ENCODE assay signal across 1 cellular context in genomic region chr11:58579192-58580129, GRCh38.
A peak's percentile ranks its signal among the peaks of the same experiment; 100 is the strongest.
TF ChIP-seq lines count a peak whose summit lies in the region.

No MANE protein-coding gene starts in this region.

TF ChIP-seq in HepG2, 621 proteins besides CTCF, POLR2A, EP300 and RAD21 (continued from another document and continues in another):
- TF ChIP-seq ZGPAT (CRISPR knock-in tag; IDR thresholded peaks at IDR 0.05) = peak; percentile 76; the same call in 1 of the 2 replicates
- TF ChIP-seq THRA (CRISPR knock-in tag; IDR thresholded peaks at IDR 0.05; ENCODE audit: borderline replicate concordance) = no peak
- no peak for TF ChIP-seq SRY (CRISPR knock-in tag; IDR thresholded peaks at IDR 0.05)
- no peak for TF ChIP-seq THAP8 (CRISPR knock-in tag; IDR thresholded peaks at IDR 0.05; ENCODE audit: borderline replicate concordance)
- no peak for TF ChIP-seq ZNF572 (CRISPR knock-in tag; IDR thresholded peaks at IDR 0.05)
- no peak for TF ChIP-seq ZNF367 (CRISPR knock-in tag; IDR thresholded peaks at IDR 0.05; ENCODE audit: borderline replicate concordance)
- TF ChIP-seq SMARCE1 (IDR thresholded peaks at IDR 0.05; ENCODE audit: borderline replicate concordance) = no peak
- peak; percentile 44; the same call in 1 of the 2 replicates for TF ChIP-seq ZSCAN9 (CRISPR knock-in tag; IDR thresholded peaks at IDR 0.05; ENCODE audit: borderline replicate concordance)
- TF ChIP-seq RARA (CRISPR knock-in tag; IDR thresholded peaks at IDR 0.05) = peak; percentile 31; the same call in 1 of the 2 replicates
- TF ChIP-seq SIN3B (IDR thresholded peaks at IDR 0.05; ENCODE audit: low read length) = peak; percentile 64; the same call in 1 of the 2 replicates
- no peak for TF ChIP-seq MTF1 (CRISPR knock-in tag; IDR thresholded peaks at IDR 0.05)
- TF ChIP-seq ZNF17 (CRISPR knock-in tag; IDR thresholded peaks at IDR 0.05) = peak; percentile 72; the same call in 1 of the 2 replicates
- TF ChIP-seq ZNF362 (CRISPR knock-in tag; IDR thresholded peaks at IDR 0.05; ENCODE audit: borderline replicate concordance) = no peak
- no peak for TF ChIP-seq ZFP41 (CRISPR knock-in tag; IDR thresholded peaks at IDR 0.05; ENCODE audit: borderline replicate concordance)
- no peak for TF ChIP-seq TRIM24 (CRISPR knock-in tag; IDR thresholded peaks at IDR 0.05)
- TF ChIP-seq RBM39 (IDR thresholded peaks at IDR 0.05; ENCODE audit: low read depth, low read length, poor library complexity, severe bottlenecking) = peak; percentile 62
- TF ChIP-seq HOMEZ (CRISPR knock-in tag; IDR thresholded peaks at IDR 0.05; ENCODE audit: low read depth) = peak; percentile 44; the same call in 1 of the 2 replicates
- no peak for TF ChIP-seq NFE2L2 (IDR thresholded peaks at IDR 0.05; ENCODE audit: low read length)
- TF ChIP-seq NCOA1 (CRISPR knock-in tag; IDR thresholded peaks at IDR 0.05) = no peak
- no peak for TF ChIP-seq NFE2 (CRISPR knock-in tag; IDR thresholded peaks at IDR 0.05)
- TF ChIP-seq BCLAF1 (IDR thresholded peaks at IDR 0.05) = no peak
- peak; percentile 91 for TF ChIP-seq MXD1 (CRISPR knock-in tag; IDR thresholded peaks at IDR 0.05)
- TF ChIP-seq TIGD3 (CRISPR knock-in tag; IDR thresholded peaks at IDR 0.05; ENCODE audit: borderline replicate concordance) = no peak
- TF ChIP-seq MTF2 (CRISPR knock-in tag; IDR thresholded peaks at IDR 0.05; ENCODE audit: borderline replicate concordance) = no peak
- no peak for TF ChIP-seq TP53 (CRISPR knock-in tag; conservative IDR thresholded peaks at IDR 0.05)
- peak; percentile 77 for TF ChIP-seq ZNF770 (CRISPR knock-in tag; IDR thresholded peaks at IDR 0.05)
- no peak; the same call in 1 of the 2 replicates for TF ChIP-seq NR0B2 (CRISPR knock-in tag; IDR thresholded peaks at IDR 0.05)
- no peak for TF ChIP-seq ZNF644 (CRISPR knock-in tag; IDR thresholded peaks at IDR 0.05; ENCODE audit: low read depth)
- peak; percentile 49; the same call in 1 of the 2 replicates for TF ChIP-seq MEIS2 (CRISPR knock-in tag; IDR thresholded peaks at IDR 0.05)
- TF ChIP-seq ZNF639 (CRISPR knock-in tag; conservative IDR thresholded peaks at IDR 0.05) = peak; percentile 72; the same call in 1 of the 2 replicates
- TF ChIP-seq RFX3 (CRISPR knock-in tag; IDR thresholded peaks at IDR 0.05) = no peak
- TF ChIP-seq PBX2 (CRISPR knock-in tag; IDR thresholded peaks at IDR 0.05) = no peak
- peak; percentile 34; the same call in 1 of the 2 replicates for TF ChIP-seq AKAP8 (CRISPR knock-in tag; IDR thresholded peaks at IDR 0.05)
- no peak for TF ChIP-seq TCF7 (IDR thresholded peaks at IDR 0.05; ENCODE audit: low read depth)
- peak; percentile 66 for TF ChIP-seq HNRNPLL (IDR thresholded peaks at IDR 0.05; ENCODE audit: low read depth, low read length, poor library complexity, severe bottlenecking)
- peak; percentile 22; the same call in 1 of the 2 replicates for TF ChIP-seq ZNF33B (CRISPR knock-in tag; IDR thresholded peaks at IDR 0.05)
